ENCODE assay signal across 8 cellular contexts in the genomic region with DNA sequence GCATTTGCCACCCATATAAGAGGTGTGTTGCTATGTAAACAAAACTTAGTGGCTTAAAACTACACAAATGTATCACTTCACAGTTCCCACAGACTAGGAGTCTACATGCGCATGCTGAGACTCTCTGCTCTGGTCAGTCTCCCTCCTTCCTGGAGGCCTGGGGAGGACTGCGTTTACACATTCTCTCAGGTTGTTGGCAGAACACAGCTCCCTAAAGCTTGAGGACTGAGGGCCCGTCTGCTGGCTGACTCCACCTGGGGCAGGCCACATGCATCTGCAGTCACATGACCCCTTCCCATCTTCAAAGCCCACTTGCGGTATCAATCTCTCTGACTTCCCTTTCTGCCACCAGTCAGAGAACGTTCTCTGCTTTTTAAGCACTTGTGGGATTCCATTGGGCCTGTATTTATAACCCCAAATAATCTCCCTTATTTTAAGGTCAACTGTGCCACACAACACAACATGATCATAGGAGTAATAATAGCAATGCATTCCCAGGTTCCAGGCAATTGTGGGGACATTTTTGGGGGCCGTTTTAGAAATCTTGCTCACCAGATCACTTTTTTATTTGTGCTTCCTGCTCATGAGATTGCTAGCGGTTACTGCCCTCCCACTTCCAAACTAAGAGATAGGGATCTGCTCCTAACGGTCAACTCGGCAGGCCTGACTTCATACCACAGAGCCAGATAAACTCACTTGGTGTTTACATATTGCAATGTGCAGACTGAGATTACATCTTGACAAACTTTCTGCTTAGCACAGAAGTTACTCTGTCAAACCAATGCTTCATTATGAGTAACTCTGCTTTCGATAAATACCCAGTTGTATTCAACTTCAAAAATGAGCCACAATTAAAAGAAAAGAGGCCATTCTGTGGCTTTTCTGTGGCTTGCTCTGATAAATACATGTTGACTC.
DNase-seq lines count a peak whose midpoint lies in the region; ATAC-seq and TF ChIP-seq lines count a peak whose summit lies in the region.

No MANE protein-coding gene starts in this region.

- H3K9me3 Mint-ChIP-seq in activated CD4-positive, alpha-beta memory T cell treated with anti-CD3 and anti-CD28 coated beads for 36 hours = no peaks in the 10 kb centered on the region

- POLR2A ChIA-PET in activated CD4-positive, alpha-beta memory T cell treated with anti-CD3 and anti-CD28 coated beads for 36 hours (lab: Charles Lee) = no interaction called here

- H3K27ac Mint-ChIP-seq in activated CD4-positive, alpha-beta memory T cell treated with anti-CD3 and anti-CD28 coated beads for 36 hours = peak overlapping the region; percentile 72

- no peaks in the 10 kb centered on the region for H3K36me3 Mint-ChIP-seq in activated CD4-positive, alpha-beta memory T cell treated with anti-CD3 and anti-CD28 coated beads for 36 hours

- no peak overlapping the region for H3K4me2 ChIP-seq in fibroblast of lung (ENCODE audit: extremely low read depth, insufficient read depth, low read length)

- no peaks in the 10 kb centered on the region for H3K36me3 ChIP-seq in fibroblast of lung (ENCODE audit: control insufficient read depth, insufficient read depth, low read length)

- no peak for ATAC-seq in HG02798 (IDR thresholded peaks at IDR 0.05; ENCODE audit: poor library complexity, unreplicated experiment)
- ATAC-seq in GM19324 (IDR thresholded peaks at IDR 0.05; ENCODE audit: low FRiP score, unreplicated experiment) = no peak

- peaks cover 22% of the 10 kb centered on the region for H3K4me1 Mint-ChIP-seq in activated CD4-positive, alpha-beta memory T cell treated with anti-CD3 and anti-CD28 coated beads for 36 hours (ENCODE audit: low read depth)

- H2AFZ ChIP-seq in fibroblast of lung (ENCODE audit: low read length) = no peak overlapping the region

- intact Hi-C loops in activated CD4-positive, alpha-beta memory T cell treated with anti-CD3 and anti-CD28 coated beads for 36 hours (cut with micrococcal nuclease) = loop anchor here (1.0 to 10.0 kb wide), 3 partner anchors 111 to 558 kb away; partner anchors contain the start of gene ZNF22

- no peaks in the 10 kb centered on the region for H3K27me3 Mint-ChIP-seq in activated CD4-positive, alpha-beta memory T cell treated with anti-CD3 and anti-CD28 coated beads for 36 hours

- H3K4me3 Mint-ChIP-seq in activated CD4-positive, alpha-beta memory T cell treated with anti-CD3 and anti-CD28 coated beads for 36 hours = peak overlapping the region; percentile 6

- no peak for TF ChIP-seq CTCF in fibroblast of lung (conservative IDR thresholded peaks at IDR 0.05 in 1 of 2, IDR thresholded peaks at IDR 0.05 in 1 of 2; ENCODE audit: low read depth in 1 of 2, low read length in 2 of 2)

- CTCF ChIA-PET in activated CD4-positive, alpha-beta memory T cell treated with anti-CD3 and anti-CD28 coated beads for 36 hours (lab: Charles Lee) = interaction anchor here (1.0 kb wide), 1 partner anchor 220 kb away, joined by 3 read pairs; no protein-coding TSS in a partner anchor

- H3K9me3 ChIP-seq in fibroblast of lung (ENCODE audit: control insufficient read depth, insufficient read depth, low read depth, low read length) = no peaks in the 10 kb centered on the region

- H3K27me3 ChIP-seq in fibroblast of lung (ENCODE audit: control insufficient read depth, insufficient read depth, low read length) = no peaks in the 10 kb centered on the region

- H3K4me1 ChIP-seq in fibroblast of lung (ENCODE audit: control insufficient read depth, extremely low read depth, insufficient read depth, low read length) = no peaks in the 10 kb centered on the region

- DNase-seq in activated CD4-positive, CD25-positive, alpha-beta regulatory T cell treated with anti-CD3 and anti-CD28 coated beads, Interleukin-2, amount 50 U/mL, for 16 hours (ENCODE audit: low read depth, low spot score) = peak; percentile 9
- DNase-seq in activated CD4-positive, CD25-positive, alpha-beta regulatory T cell treated with anti-CD3 and anti-CD28 coated beads, Interleukin-2, amount 50 U/mL, for 72 hours = no peak
- DNase-seq in activated CD4-positive, alpha-beta memory T cell treated with anti-CD3 and anti-CD28 coated beads for 36 hours = peak; percentile 58
- DNase-seq in fibroblast of lung (ENCODE audit: low read depth in 2 of 2) (peak; percentile 86 to 87), renal cortical epithelial cell (ENCODE audit: low read depth) (peak; percentile 25)
- DNase-seq in NK-92 treated with Interleukin-12 subunit alpha and Interleukin-12 subunit beta, amount 100 ng/mL, for 24 hours (lab: John Stamatoyannopoulos, UW) = no peak

- no peaks in the 10 kb centered on the region for H3K79me2 ChIP-seq in fibroblast of lung (ENCODE audit: control insufficient read depth, insufficient read depth, low read length)

- peak overlapping the region; percentile 9 for H3K27ac ChIP-seq in fibroblast of lung (ENCODE audit: insufficient read depth, low read length)

- H3K9ac ChIP-seq in fibroblast of lung (ENCODE audit: insufficient read depth, low read length) = no peak overlapping the region

- H4K20me1 ChIP-seq in fibroblast of lung (ENCODE audit: control insufficient read depth, extremely low read depth, insufficient read depth, low read length) = no peaks in the 10 kb centered on the region

- no peak overlapping the region for H3K4me3 ChIP-seq in fibroblast of lung (replicated peaks in 1 of 4; ENCODE audit: control extremely low read depth in 1 of 4, insufficient read depth in 1 of 4, low read depth in 3 of 4, low read length in 4 of 4)

Comparison
In these comparisons a context has a peak if more than half of its experiments do, and no peak if none do; other contexts are left out.
1. DNase-seq: peak in activated CD4-positive, CD25-positive, alpha-beta regulatory T cell treated with anti-CD3 and anti-CD28 coated beads, Interleukin-2, amount 50 U/mL, for 16 hours (single experiment), activated CD4-positive, alpha-beta memory T cell treated with anti-CD3 and anti-CD28 coated beads for 36 hours (single experiment), fibroblast of lung (2 of 2) and renal cortical epithelial cell (single experiment); none in activated CD4-positive, CD25-positive, alpha-beta regulatory T cell treated with anti-CD3 and anti-CD28 coated beads, Interleukin-2, amount 50 U/mL, for 72 hours (single experiment) and NK-92 treated with Interleukin-12 subunit alpha and Interleukin-12 subunit beta, amount 100 ng/mL, for 24 hours (single experiment).